Comparison of ENCODE assay signal across 13 cellular contexts in genomic region chr11:1750840-1751520, GRCh38. TPM values are rescaled to one million over a fixed set of nuclear protein-coding genes. Genes with fewer than 3 reads are reported as not detected.
DNase-seq lines count a peak whose midpoint lies in the region; ATAC-seq and TF ChIP-seq lines count a peak whose summit lies in the region.
"Had no signal": no experiment of that assay in that cellular context is flagged by ENCODE, and none has a peak within 500 bp of the region (broad histone marks: within the 10 kb centered on the region; RNA-seq: fewer than 3 reads in every experiment).

No MANE protein-coding gene starts in this region.

- peaks cover 48% of the 10 kb centered on the region for H3K4me1 ChIP-seq in Panc1 (ENCODE audit: control insufficient read depth, insufficient read depth, low read length)
- peaks cover 40 to 100% of the 10 kb centered on the region in 2 experiments for H3K4me1 ChIP-seq in neutrophil (ENCODE audit: control insufficient read depth in 1 of 2, insufficient read depth in 1 of 2, low read depth in 1 of 2, low read length in 1 of 2)

- TF ChIP-seq CTCF in Panc1 (IDR thresholded peaks at IDR 0.05) (no peak), neutrophil (IDR thresholded peaks at IDR 0.05) (no peak)

- DNase-seq in 8988T (peak; percentile 68), Panc1 (ENCODE audit: low read depth, low spot score) (no peak), HuH-7.5 (ENCODE audit: low spot score) (no peak)
- DNase-seq in activated naive CD4-positive, alpha-beta T cell treated with anti-CD3 and anti-CD28 coated beads, Interleukin-2, amount 50 U/mL, for 16 hours = no peak
- DNase-seq: DMS79; NCI-H2029 treated with DMSO at 0.1 percent for 48 hours; stimulated activated CD4-positive, alpha-beta T cell treated with anti-CD3 and anti-CD28 coated beads, Interleukin-4, amount 100 ng/mL, for 1 hour had no signal

- BruUV-seq in Panc1 (replicated peaks; lab: Mats Ljungman, UMichigan) = no TSS peak

- in situ Hi-C loops in Panc1 (cut with HindIII; ENCODE audit: low pct_unique_long_range_greater_than_20kb, low sequenced_read_pairs) = no loop called here

- CTCF ChIA-PET in Panc1 (lab: Charles Lee) = interaction anchor here (0.9 kb wide), 1 partner anchor 98 kb away, joined by 3 read pairs; no protein-coding TSS in a partner anchor

- no peaks in the 10 kb centered on the region for H3K27me3 ChIP-seq in Panc1 (ENCODE audit: control insufficient read depth, insufficient read depth, low read length)
- H3K27me3 ChIP-seq in neutrophil = peaks cover 28% of the 10 kb centered on the region

- no peaks in the 10 kb centered on the region for H3K9me3 ChIP-seq in Panc1 (ENCODE audit: control insufficient read depth, insufficient read depth, low read depth, low read length)
- H3K9me3 ChIP-seq in neutrophil = no peaks in the 10 kb centered on the region

- peak overlapping the region in 1 of 2 experiments; percentile 51; a peak in 2 of 4 replicates for H3K4me3 ChIP-seq in Panc1 (ENCODE audit: low read depth in 2 of 2, low read length in 2 of 2)
- no peak overlapping the region for H3K4me3 ChIP-seq in neutrophil (ENCODE audit: low read depth in 1 of 2, low read length in 1 of 2)

- peak; percentile 23 for ATAC-seq in Panc1
- peak; percentile 2 for ATAC-seq in esophagus mucosa
- ATAC-seq in GM21529 (IDR thresholded peaks at IDR 0.05; ENCODE audit: unreplicated experiment) = no peak
- no peak for ATAC-seq in GM19467 (IDR thresholded peaks at IDR 0.05; ENCODE audit: unreplicated experiment)

- H3K36me3 ChIP-seq in Panc1 (ENCODE audit: control insufficient read depth, insufficient read depth, low read length) = peaks cover 3% of the 10 kb centered on the region; the same call in 1 of the 2 replicates
- peaks cover 70% of the 10 kb centered on the region for H3K36me3 ChIP-seq in neutrophil

- peak overlapping the region; percentile 83 for H3K27ac ChIP-seq in Panc1 (ENCODE audit: low read length)
- peak overlapping the region; percentile 98 for H3K27ac ChIP-seq in neutrophil

- POLR2A ChIA-PET in Panc1 (lab: Charles Lee) = no interaction called here

- intact Hi-C loops in Panc1 (cut with micrococcal nuclease; ENCODE audit: unreplicated experiment) = no loop called here

RNA-seq across cellular contexts. Expression of gene IFITM10, which starts 0.6 kb away (rescaled TPM):
- total RNA-seq in Panc1 (2021; ENCODE audit: unreplicated experiment) = 18.0 TPM
- polyA plus RNA-seq in Panc1 (2012; ENCODE audit: insufficient read length) = 8.0 TPM
- total RNA-seq in esophagus mucosa = 0.96 TPM
- total RNA-seq: neural crest cell had no signal

RNA-seq across cellular contexts. Expression of gene CTSD, which starts 12.7 kb away (rescaled TPM):
- 1,813 TPM for total RNA-seq in Panc1 (2021; ENCODE audit: unreplicated experiment)
- 2,493 TPM for polyA plus RNA-seq in Panc1 (2012; ENCODE audit: insufficient read length)
- 583 TPM for total RNA-seq in esophagus mucosa

RNA-seq across cellular contexts. Expression of gene KRTAP5-6, which starts 54.0 kb away (rescaled TPM):
- not detected for total RNA-seq in Panc1 (2021; ENCODE audit: unreplicated experiment)
- polyA plus RNA-seq in Panc1 (2012; ENCODE audit: insufficient read length) = not detected
- not detected for total RNA-seq in esophagus mucosa
- total RNA-seq: neural crest cell had no signal
- polyA plus RNA-seq: AG04450 had no signal

Comparison
In these comparisons a context has a peak if more than half of its experiments do, and no peak if none do; other contexts are left out.
1. ATAC-seq: peak in Panc1 (single experiment) and esophagus mucosa (single experiment); none in GM21529 (single experiment) and GM19467 (single experiment).